In genomic region chr5:96962540-96962991, GRCh38 we compare ENCODE assay signal across 9 cellular contexts. TPM values are rescaled to one million over a fixed set of nuclear protein-coding genes. Genes with fewer than 3 reads are reported as not detected.
A peak's percentile ranks its signal among the peaks of the same experiment; 100 is the strongest.
DNase-seq lines count a peak whose midpoint lies in the region; ATAC-seq, FAIRE-seq and TF ChIP-seq lines count a peak whose summit lies in the region.
"Had no signal": no experiment of that assay in that cellular context is flagged by ENCODE, and none has a peak within 500 bp of the region (broad histone marks: within the 10 kb centered on the region; RNA-seq: fewer than 3 reads in every experiment).

No MANE protein-coding gene starts in this region.

- intact Hi-C loops in activated CD4-positive, alpha-beta T cell treated with anti-CD3 and anti-CD28 coated beads for 36 hours (cut with DNase I, micrococcal nuclease), result loop anchor here (5.0 to 10.0 kb wide), 2 partner anchors 40 to 298 kb away; partner anchors contain the start of gene CAST (in 1 of the 2)
- intact Hi-C loops in heart left ventricle (cut with DNase I), result no loop called here
- intact Hi-C loops in kidney (cut with DNase I), result no loop called here

- H3K9me3 ChIP-seq in T-helper 17 cell (ENCODE audit: control insufficient read depth, low read length, poor library complexity, severe bottlenecking) (no peaks in the 10 kb centered on the region), heart left ventricle (peaks cover 0 to 5% (median 0%) of the 10 kb centered on the region in 12 donors), kidney (ENCODE audit: control insufficient read depth in 1 of 2, low read length in 2 of 2) (no peaks in the 10 kb centered on the region)

- no peaks in the 10 kb centered on the region for H3K27me3 Mint-ChIP-seq in activated CD4-positive, alpha-beta T cell treated with anti-CD3 and anti-CD28 coated beads for 36 hours
- H3K27me3 Mint-ChIP-seq in T-helper 17 cell, result no peaks in the 10 kb centered on the region
- H3K27me3 Mint-ChIP-seq in stimulated activated naive CD8-positive, alpha-beta T cell treated with anti-CD3 and anti-CD28 coated beads, Interleukin-15, amount 100 ng/mL, for 72 hours, result no peaks in the 10 kb centered on the region

- H3K36me3 ChIP-seq in heart left ventricle (no peaks in the 10 kb centered on the region), kidney (ENCODE audit: control insufficient read depth in 1 of 2, insufficient read depth in 2 of 2, low read length in 2 of 2) (no peaks in the 10 kb centered on the region)

- FAIRE-seq in kidney (lab: Jason Lieb, UNC), result no peak

- no peak for TF ChIP-seq CTCF in heart left ventricle (IDR thresholded peaks at IDR 0.05)
- TF ChIP-seq CTCF in kidney (IDR thresholded peaks at IDR 0.05; ENCODE audit: borderline replicate concordance, extremely low read depth, insufficient read depth), result no peak

- no peak for DNase-seq in activated CD4-positive, alpha-beta T cell treated with anti-CD3 and anti-CD28 coated beads for 36 hours
- no peak for DNase-seq in activated CD4-positive, alpha-beta T cell treated with anti-CD3 and anti-CD28 coated beads, Interleukin-2, amount 50 U/mL, for 1 hour
- DNase-seq in T-helper 17 cell (no peak), heart left ventricle (no peak), mesenteric fat pad (ENCODE audit: low spot score) (no peak), kidney (no peak)
- no peak for DNase-seq in stimulated activated naive CD8-positive, alpha-beta T cell treated with anti-CD3 and anti-CD28 coated beads, Interleukin-15, amount 100 ng/mL, for 72 hours
- DNase-seq: NCI-H1048 had no signal

- CTCF ChIA-PET in activated CD4-positive, alpha-beta T cell treated with anti-CD3 and anti-CD28 coated beads for 36 hours (lab: Charles Lee), result interaction anchor here (0.5 to 1.4 kb wide), 8 partner anchors 14 to 199 kb away, joined by 3 to 6 read pairs (median 4); no protein-coding TSS in a partner anchor

- no peak for TF ChIP-seq POLR2A in heart left ventricle (IDR thresholded peaks at IDR 0.05)

- peak; percentile 40 for ATAC-seq in activated CD4-positive, alpha-beta T cell treated with anti-CD3 and anti-CD28 coated beads for 36 hours
- ATAC-seq in T-helper 17 cell (peak; percentile 23), heart left ventricle (peak in 2 of 4 donors; percentile 3 to 7), GM19324 (IDR thresholded peaks at IDR 0.05; ENCODE audit: low FRiP score, unreplicated experiment) (no peak)
- peak; percentile 55 for ATAC-seq in stimulated activated naive CD8-positive, alpha-beta T cell treated with anti-CD3 and anti-CD28 coated beads, Interleukin-15, amount 100 ng/mL, for 72 hours

- H3K9me3 Mint-ChIP-seq in activated CD4-positive, alpha-beta T cell treated with anti-CD3 and anti-CD28 coated beads for 36 hours (ENCODE audit: low read depth), result peaks cover 5% of the 10 kb centered on the region
- H3K9me3 Mint-ChIP-seq in stimulated activated naive CD8-positive, alpha-beta T cell treated with anti-CD3 and anti-CD28 coated beads, Interleukin-15, amount 100 ng/mL, for 72 hours, result no peaks in the 10 kb centered on the region

- H3K4me1 ChIP-seq in heart left ventricle (peaks cover 0 to 64% (median 36%) of the 10 kb centered on the region in 12 donors), kidney (ENCODE audit: control insufficient read depth in 1 of 2, insufficient read depth in 1 of 2, low read depth in 1 of 2, low read length in 2 of 2) (peaks cover 3 to 10% of the 10 kb centered on the region in 2 donors)

- H3K36me3 Mint-ChIP-seq in activated CD4-positive, alpha-beta T cell treated with anti-CD3 and anti-CD28 coated beads for 36 hours (ENCODE audit: low read depth), result peaks cover 19% of the 10 kb centered on the region
- H3K36me3 Mint-ChIP-seq in T-helper 17 cell (ENCODE audit: low read depth), result no peaks in the 10 kb centered on the region

- H3K4me3 Mint-ChIP-seq in activated CD4-positive, alpha-beta T cell treated with anti-CD3 and anti-CD28 coated beads for 36 hours, result peak overlapping the region; percentile 64
- peak overlapping the region; percentile 59 for H3K4me3 Mint-ChIP-seq in T-helper 17 cell
- peak overlapping the region; percentile 75 to 84 for H3K4me3 Mint-ChIP-seq in stimulated activated naive CD8-positive, alpha-beta T cell treated with anti-CD3 and anti-CD28 coated beads, Interleukin-15, amount 100 ng/mL, for 72 hours

- no peaks in the 10 kb centered on the region for H3K27me3 ChIP-seq in heart left ventricle

- POLR2A ChIA-PET in activated CD4-positive, alpha-beta T cell treated with anti-CD3 and anti-CD28 coated beads for 36 hours (lab: Charles Lee), result interaction anchor here (0.6 to 1.0 kb wide), 3 partner anchors 16 to 66 kb away, joined by 3 read pairs; partner anchors contain the start of gene LNPEP

- no peak overlapping the region for H3K9ac ChIP-seq in kidney (ENCODE audit: low read length in 2 of 2)

- WGBS in heart left ventricle, 4 donors, result 52 to 69% (median 66%) methylated on average over 4 of the region's 4 CpGs

- H3K27ac ChIP-seq in heart left ventricle, result peak overlapping the region in 10 of 12 donors; percentile 14 to 69 (median 46)
- H3K27ac ChIP-seq in kidney (ENCODE audit: low read depth in 2 of 2, low read length in 2 of 2), result no peak overlapping the region

- H3K27ac Mint-ChIP-seq in activated CD4-positive, alpha-beta T cell treated with anti-CD3 and anti-CD28 coated beads for 36 hours, result peak overlapping the region; percentile 97
- peak overlapping the region; percentile 93 for H3K27ac Mint-ChIP-seq in T-helper 17 cell
- H3K27ac Mint-ChIP-seq in stimulated activated naive CD8-positive, alpha-beta T cell treated with anti-CD3 and anti-CD28 coated beads, Interleukin-15, amount 100 ng/mL, for 72 hours, result peak overlapping the region; percentile 91 to 94

- peaks cover 75% of the 10 kb centered on the region for H3K4me1 Mint-ChIP-seq in activated CD4-positive, alpha-beta T cell treated with anti-CD3 and anti-CD28 coated beads for 36 hours
- peaks cover 38% of the 10 kb centered on the region for H3K4me1 Mint-ChIP-seq in T-helper 17 cell
- H3K4me1 Mint-ChIP-seq in stimulated activated naive CD8-positive, alpha-beta T cell treated with anti-CD3 and anti-CD28 coated beads, Interleukin-15, amount 100 ng/mL, for 72 hours, result peaks cover 80% of the 10 kb centered on the region

- H3K4me3 ChIP-seq in heart left ventricle, result no peak overlapping the region
- no peak overlapping the region for H3K4me3 ChIP-seq in kidney (ENCODE audit: low read length in 2 of 2)

RNA-seq across cellular contexts. Expression of gene LNPEP, which starts 26.7 kb away (rescaled TPM):
- 10 to 100 TPM; 45.8 to 46.7 TPM for total RNA-seq in activated CD4-positive, alpha-beta T cell treated with anti-CD3 and anti-CD28 coated beads for 36 hours
- total RNA-seq in T-helper 17 cell, result 10 to 100 TPM; 72.4 to 80.7 TPM
- total RNA-seq in heart left ventricle, result 10 to 100 TPM; 47.4 to 82.2 (median 56.3) TPM
- polyA plus RNA-seq in heart left ventricle, result 10 to 100 TPM in 1 of 2 donors, 1 to 10 TPM in 1; 8.6 to 12.5 TPM
- total RNA-seq in mesenteric fat pad, result 132 TPM
- 74.3 TPM for total RNA-seq in kidney
- 6.5 TPM for polyA plus RNA-seq in kidney (ENCODE audit: insufficient read depth, low read depth, low replicate concordance)

Comparison
In these comparisons a context has a peak if more than half of its experiments do, and no peak if none do; other contexts are left out.
1. H3K27ac ChIP-seq: peak in heart left ventricle (10 of 12); none in kidney (0 of 2).
2. intact Hi-C loops: an anchor here in activated CD4-positive, alpha-beta T cell treated with anti-CD3 and anti-CD28 coated beads for 36 hours (5.0 to 10.0 kb wide); none called in heart left ventricle and kidney.
3. Peak in every context shown above with its lines, with median percentiles within 50 percentile points of each other: H3K27ac Mint-ChIP-seq and H3K4me3 Mint-ChIP-seq.